In genomic region chrX:55717521-55718497, GRCh38 we compare ENCODE assay signal across 8 cellular contexts.
A peak's percentile ranks its signal among the peaks of the same experiment; 100 is the strongest.
DNase-seq lines count a peak whose midpoint lies in the region; ATAC-seq lines count a peak whose summit lies in the region.

Gene RRAGB (plus strand): TSS chrX:55717749. CDS start chrX:55718328, 579 bp downstream.

- peak; percentile 98 for ATAC-seq in GM19467 (IDR thresholded peaks at IDR 0.05; ENCODE audit: unreplicated experiment)

- peak; percentile 93 for DNase-seq in COLO668 (lab: John Stamatoyannopoulos, UW; ENCODE audit: unreplicated experiment)
- peak; percentile 69 for DNase-seq in HS-27A (ENCODE audit: low read depth)
- DNase-seq in NK-92 (lab: John Stamatoyannopoulos, UW; ENCODE audit: unreplicated experiment): peak; percentile 35
- DNase-seq in activated CD8-positive, alpha-beta memory T cell treated with anti-CD3 and anti-CD28 coated beads for 4 hours (ENCODE audit: low read depth in 2 of 2): peak; percentile 77 to 89
- DNase-seq in effector memory CD4-positive, alpha-beta T cell: peak; percentile 85 to 89 (median 88)
- peak; percentile 97 for DNase-seq in medulla oblongata (ENCODE audit: extremely low spot score)
- DNase-seq in stimulated activated CD8-positive, alpha-beta memory T cell treated with anti-CD3 and anti-CD28 coated beads, Interleukin-12 subunit alpha, Interleukin-12 subunit beta, amount 100 ng/mL, for 1 hour (ENCODE audit: low read depth): peak; percentile 80

- H3K36me3 ChIP-seq in effector memory CD4-positive, alpha-beta T cell (ENCODE audit: control insufficient read depth, insufficient read depth, low read length): no peaks in the 10 kb centered on the region

- H3K4me3 ChIP-seq in effector memory CD4-positive, alpha-beta T cell (ENCODE audit: insufficient read depth, low read depth, low read length, poor library complexity, severe bottlenecking): peak within 1 kb of the TSS; percentile 57

- no peaks in the 10 kb centered on the region for H3K9me3 ChIP-seq in effector memory CD4-positive, alpha-beta T cell (ENCODE audit: control insufficient read depth, low read length)

- H3K4me1 ChIP-seq in effector memory CD4-positive, alpha-beta T cell (ENCODE audit: control insufficient read depth, insufficient read depth, low read length, poor library complexity, severe bottlenecking): peaks cover 4% of the 10 kb centered on the region

- no peaks in the 10 kb centered on the region for H3K27me3 ChIP-seq in effector memory CD4-positive, alpha-beta T cell (replicated peaks; ENCODE audit: control insufficient read depth, insufficient read depth, low read length, poor library complexity, severe bottlenecking)

- peak within 1 kb of the TSS; percentile 83 for H3K27ac ChIP-seq in effector memory CD4-positive, alpha-beta T cell (ENCODE audit: insufficient read depth, low read length, poor library complexity, severe bottlenecking)

Comparison
In these comparisons a context has a peak if more than half of its experiments do, and no peak if none do; other contexts are left out.
1. Peak in every context shown above with its lines: DNase-seq, ATAC-seq, H3K4me3 ChIP-seq and H3K27ac ChIP-seq.
2. DNase-seq: peak in every context shown above with its lines; median percentile 97 in medulla oblongata; 93 in COLO668; 88 in effector memory CD4-positive, alpha-beta T cell; 83 in activated CD8-positive, alpha-beta memory T cell treated with anti-CD3 and anti-CD28 coated beads for 4 hours; 80 in stimulated activated CD8-positive, alpha-beta memory T cell treated with anti-CD3 and anti-CD28 coated beads, Interleukin-12 subunit alpha, Interleukin-12 subunit beta, amount 100 ng/mL, for 1 hour; 69 in HS-27A; 35 in NK-92.